ENCODE assay signal across 27 cellular contexts in the genomic region with DNA sequence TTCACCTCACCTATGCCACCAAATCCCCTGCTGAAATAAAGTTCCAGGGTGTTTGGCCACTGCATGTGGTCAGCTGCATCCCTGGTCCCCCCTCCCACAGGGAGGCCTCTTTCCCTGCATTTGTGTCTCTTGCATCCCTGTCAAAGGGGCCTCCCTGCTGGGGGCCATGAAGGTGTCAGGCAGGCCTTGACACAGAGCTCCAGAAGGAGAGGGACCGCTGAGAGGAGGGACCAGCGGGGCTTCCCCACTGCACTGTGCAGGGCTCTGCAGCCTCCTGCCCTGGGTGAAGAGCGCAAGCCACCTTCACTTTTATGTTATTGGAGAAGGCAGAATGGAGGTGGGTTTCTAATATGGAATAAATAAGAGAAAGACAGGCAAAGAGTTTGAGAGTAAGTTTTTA.
"Had no signal": no experiment of that assay in that cellular context is flagged by ENCODE, and none has a peak within 500 bp of the region (broad histone marks: within the 10 kb centered on the region; RNA-seq: fewer than 3 reads in every experiment).

No MANE protein-coding gene starts in this region.

- DNase-seq: naive thymus-derived CD4-positive, alpha-beta T cell; natural killer cell; occipital lobe; pancreas; retina; right cardiac atrium; right lobe of liver; sigmoid colon; small intestine; stimulated activated CD4-positive, alpha-beta T cell treated with anti-CD3 and anti-CD28 coated beads, Interleukin-15, amount 100 ng/mL, for 24 hours; stimulated activated CD4-positive, alpha-beta T cell treated with anti-CD3 and anti-CD28 coated beads, Interleukin-2, amount 100 ng/mL, for 24 hours; stimulated activated CD4-positive, alpha-beta T cell treated with anti-CD3 and anti-CD28 coated beads, Interleukin-2, amount 100 ng/mL, for 48 hours; stimulated activated CD4-positive, alpha-beta T cell treated with anti-CD3 and anti-CD28 coated beads, Interleukin-4, amount 100 ng/mL, for 24 hours; stimulated activated naive B cell treated with anti-CD40 and anti-IgM and Interleukin-4, amounts not matched to agents 10 μg/mL and 1 μg/mL and 100 μg/mL, for 72 hours; stimulated activated naive CD4-positive, alpha-beta T cell treated with Interleukin-2 at 50 U/mL for 16 hours; stomach; thyroid gland; uterus had no signal

- H3K9me3 Mint-ChIP-seq: stimulated activated effector memory CD8-positive, alpha-beta T cell treated with anti-CD3 and anti-CD28 coated beads, Interleukin-12 subunit alpha, Interleukin-12 subunit beta, amount 100 ng/mL, for 72 hours; stimulated activated naive CD8-positive, alpha-beta T cell treated with anti-CD3 and anti-CD28 coated beads, Interleukin-15, Interleukin-2, amounts not matched to agents 100 ng/mL and 50 ng/mL, for 24 hours had no signal

- H3K4me1 Mint-ChIP-seq: naive thymus-derived CD4-positive, alpha-beta T cell; natural killer cell; nephron; neural progenitor cell; stimulated activated effector memory CD8-positive, alpha-beta T cell treated with anti-CD3 and anti-CD28 coated beads, Interleukin-12 subunit alpha, Interleukin-12 subunit beta, amount 100 ng/mL, for 72 hours; stimulated activated naive B cell treated with anti-CD40 and anti-IgM and Interleukin-4, amounts not matched to agents 10 μg/mL and 1 μg/mL and 100 μg/mL, for 72 hours had no signal

- H3K27me3 Mint-ChIP-seq: stimulated activated naive B cell treated with anti-CD40 and anti-IgM and Interleukin-4, amounts not matched to agents 10 μg/mL and 1 μg/mL and 100 μg/mL, for 72 hours; stimulated activated naive CD8-positive, alpha-beta T cell treated with anti-CD3 and anti-CD28 coated beads, Interleukin-15, Interleukin-2, amounts not matched to agents 100 ng/mL and 50 ng/mL, for 24 hours; type B pancreatic cell had no signal

- H3K27ac ChIP-seq: neural progenitor cell, pancreas, prostate gland, right lobe of liver, sigmoid colon, stomach, thoracic aorta, tibial nerve, upper lobe of right lung, uterus had no signal

- H3K4me1 ChIP-seq: neural progenitor cell, pancreas, prostate gland, right lobe of liver, sigmoid colon, stomach, tibial nerve, upper lobe of right lung, uterus had no signal

- H3K9me3 ChIP-seq: pancreas, prostate gland, right lobe of liver, sigmoid colon, stomach, thoracic aorta, thyroid gland, tibial nerve, upper lobe of right lung, uterus had no signal

- H3K27ac Mint-ChIP-seq: natural killer cell; nephron; neural progenitor cell; stimulated activated effector memory CD8-positive, alpha-beta T cell treated with anti-CD3 and anti-CD28 coated beads, Interleukin-12 subunit alpha, Interleukin-12 subunit beta, amount 100 ng/mL, for 72 hours; stimulated activated naive B cell treated with anti-CD40 and anti-IgM and Interleukin-4, amounts not matched to agents 10 μg/mL and 1 μg/mL and 100 μg/mL, for 72 hours; stimulated activated naive CD8-positive, alpha-beta T cell treated with anti-CD3 and anti-CD28 coated beads, Interleukin-15, Interleukin-2, amounts not matched to agents 100 ng/mL and 50 ng/mL, for 24 hours; type B pancreatic cell had no signal

- H3K27me3 ChIP-seq: neural progenitor cell, pancreas, right lobe of liver, sigmoid colon, thyroid gland, tibial nerve, upper lobe of right lung, uterus had no signal

- H3K4me3 Mint-ChIP-seq: naive thymus-derived CD4-positive, alpha-beta T cell; natural killer cell; nephron; neural progenitor cell; stimulated activated effector memory CD8-positive, alpha-beta T cell treated with anti-CD3 and anti-CD28 coated beads, Interleukin-12 subunit alpha, Interleukin-12 subunit beta, amount 100 ng/mL, for 72 hours; stimulated activated naive B cell treated with anti-CD40 and anti-IgM and Interleukin-4, amounts not matched to agents 10 μg/mL and 1 μg/mL and 100 μg/mL, for 72 hours; stimulated activated naive CD8-positive, alpha-beta T cell treated with anti-CD3 and anti-CD28 coated beads, Interleukin-15, Interleukin-2, amounts not matched to agents 100 ng/mL and 50 ng/mL, for 24 hours; type B pancreatic cell had no signal

- H3K36me3 ChIP-seq: neural progenitor cell, pancreas, prostate gland, right lobe of liver, sigmoid colon, stomach, thoracic aorta, thyroid gland, tibial nerve, upper lobe of right lung, uterus had no signal

- H3K36me3 Mint-ChIP-seq: naive thymus-derived CD4-positive, alpha-beta T cell; natural killer cell; neural progenitor cell; stimulated activated effector memory CD8-positive, alpha-beta T cell treated with anti-CD3 and anti-CD28 coated beads, Interleukin-12 subunit alpha, Interleukin-12 subunit beta, amount 100 ng/mL, for 72 hours; stimulated activated naive B cell treated with anti-CD40 and anti-IgM and Interleukin-4, amounts not matched to agents 10 μg/mL and 1 μg/mL and 100 μg/mL, for 72 hours; type B pancreatic cell had no signal

- H2AFZ ChIP-seq: neural progenitor cell had no signal

- H3K4me3 ChIP-seq: neural progenitor cell, pancreas, prostate gland, right lobe of liver, sigmoid colon, stomach, thoracic aorta, thyroid gland, tibial nerve, upper lobe of right lung, uterus had no signal

- H3K4me2 ChIP-seq: neural progenitor cell had no signal

- H3K9ac ChIP-seq: neural progenitor cell had no signal

- ATAC-seq: naive thymus-derived CD4-positive, alpha-beta T cell; natural killer cell; right cardiac atrium; stimulated activated effector memory CD8-positive, alpha-beta T cell treated with anti-CD3 and anti-CD28 coated beads, Interleukin-12 subunit alpha, Interleukin-12 subunit beta, amount 100 ng/mL, for 72 hours; stimulated activated naive B cell treated with anti-CD40 and anti-IgM and Interleukin-4, amounts not matched to agents 10 μg/mL and 1 μg/mL and 100 μg/mL, for 72 hours; upper lobe of right lung had no signal
